8 cellular contexts compared by ENCODE assay signal in genomic region chrX:138775501-138775900, GRCh38.
DNase-seq lines count a peak whose midpoint lies in the region; ATAC-seq and TF ChIP-seq lines count a peak whose summit lies in the region.

No MANE protein-coding gene starts in this region.

- H3K4me1 ChIP-seq in CD4-positive, alpha-beta memory T cell (ENCODE audit: insufficient read depth, low read length) = no peaks in the 10 kb centered on the region

- DNase-seq in Ammon's horn (ENCODE audit: low spot score) (peak; percentile 31), RPMI8226 (peak; percentile 37), glutamatergic neuron (no peak), ecto neural progenitor cell (ENCODE audit: low spot score) (no peak), WTC11 (ENCODE audit: low spot score) (no peak)
- no peak for DNase-seq in activated T-helper 1 cell treated with anti-CD3 and anti-CD28 coated beads, Interleukin-12 subunit alpha, Interleukin-12 subunit beta, Interleukin-2, Interleukin-4 antibody, amounts not matched to agents 30 ng/mL and 10 ng/mL and 1 ng/mL, durations not matched to agents 14 hours and 24 hours and 36 hours (ENCODE audit: low spot score)
- no peak for DNase-seq in CD4-positive, alpha-beta memory T cell

- CTCF ChIA-PET in WTC11 (lab: Charles Lee) = interaction anchor here (0.8 to 1.0 kb wide), 2 partner anchors 212 to 784 kb away, joined by 3 read pairs; no protein-coding TSS in a partner anchor
- CTCF ChIA-PET in CD4-positive, alpha-beta memory T cell (lab: Charles Lee; ENCODE audit: partially characterized antibody) = no interaction called here

- H3K27ac Mint-ChIP-seq in glutamatergic neuron (ENCODE audit: unreplicated experiment) (no peak overlapping the region), WTC11 (no peak overlapping the region)
- H3K27ac Mint-ChIP-seq in activated T-helper 1 cell treated with anti-CD3 and anti-CD28 coated beads, Interleukin-12 subunit alpha, Interleukin-12 subunit beta, Interleukin-2, Interleukin-4 antibody, amounts not matched to agents 30 ng/mL and 10 ng/mL and 1 ng/mL, durations not matched to agents 14 hours and 24 hours and 36 hours = no peak overlapping the region
- H3K27ac Mint-ChIP-seq in CD4-positive, alpha-beta memory T cell = no peak overlapping the region

- H3K4me1 Mint-ChIP-seq in glutamatergic neuron (ENCODE audit: low read depth, unreplicated experiment) = no peaks in the 10 kb centered on the region
- H3K4me1 Mint-ChIP-seq in activated T-helper 1 cell treated with anti-CD3 and anti-CD28 coated beads, Interleukin-12 subunit alpha, Interleukin-12 subunit beta, Interleukin-2, Interleukin-4 antibody, amounts not matched to agents 30 ng/mL and 10 ng/mL and 1 ng/mL, durations not matched to agents 14 hours and 24 hours and 36 hours (ENCODE audit: low read depth) = no peaks in the 10 kb centered on the region
- H3K4me1 Mint-ChIP-seq in WTC11 = peaks cover 12% of the 10 kb centered on the region
- peaks cover 0 to 3% (median 0%) of the 10 kb centered on the region in 4 donors for H3K4me1 Mint-ChIP-seq in CD4-positive, alpha-beta memory T cell

- POLR2A ChIA-PET in WTC11 (lab: Charles Lee) = no interaction called here
- POLR2A ChIA-PET in CD4-positive, alpha-beta memory T cell (lab: Charles Lee; ENCODE audit: partially characterized antibody) = no interaction called here

- intact Hi-C loops in activated T-helper 1 cell treated with anti-CD3 and anti-CD28 coated beads, Interleukin-12 subunit alpha, Interleukin-12 subunit beta, Interleukin-2, Interleukin-4 antibody, amounts not matched to agents 30 ng/mL and 10 ng/mL and 1 ng/mL, durations not matched to agents 14 hours and 24 hours and 36 hours (cut with micrococcal nuclease) = loop anchor here (2.0 to 5.0 kb wide), 3 partner anchors 782 to 1195 kb away; no protein-coding TSS in a partner anchor
- intact Hi-C loops in CD4-positive, alpha-beta memory T cell (cut with micrococcal nuclease) = no loop called here

- H3K9me3 Mint-ChIP-seq in glutamatergic neuron (ENCODE audit: unreplicated experiment) (no peaks in the 10 kb centered on the region), WTC11 (no peaks in the 10 kb centered on the region)
- H3K9me3 Mint-ChIP-seq in activated T-helper 1 cell treated with anti-CD3 and anti-CD28 coated beads, Interleukin-12 subunit alpha, Interleukin-12 subunit beta, Interleukin-2, Interleukin-4 antibody, amounts not matched to agents 30 ng/mL and 10 ng/mL and 1 ng/mL, durations not matched to agents 14 hours and 24 hours and 36 hours = no peaks in the 10 kb centered on the region
- peaks cover 0 to 3% (median 0%) of the 10 kb centered on the region in 8 donors for H3K9me3 Mint-ChIP-seq in CD4-positive, alpha-beta memory T cell

- H3K36me3 Mint-ChIP-seq in glutamatergic neuron (ENCODE audit: unreplicated experiment) = no peaks in the 10 kb centered on the region
- no peaks in the 10 kb centered on the region for H3K36me3 Mint-ChIP-seq in activated T-helper 1 cell treated with anti-CD3 and anti-CD28 coated beads, Interleukin-12 subunit alpha, Interleukin-12 subunit beta, Interleukin-2, Interleukin-4 antibody, amounts not matched to agents 30 ng/mL and 10 ng/mL and 1 ng/mL, durations not matched to agents 14 hours and 24 hours and 36 hours (ENCODE audit: low read depth)
- H3K36me3 Mint-ChIP-seq in WTC11 = no peaks in the 10 kb centered on the region
- H3K36me3 Mint-ChIP-seq in CD4-positive, alpha-beta memory T cell = no peaks in the 10 kb centered on the region

- H3K4me3 ChIP-seq in CD4-positive, alpha-beta memory T cell (ENCODE audit: low read length in 2 of 2) = no peak overlapping the region

- no peak overlapping the region for H3K4me3 Mint-ChIP-seq in glutamatergic neuron (ENCODE audit: unreplicated experiment)
- no peak overlapping the region for H3K4me3 Mint-ChIP-seq in activated T-helper 1 cell treated with anti-CD3 and anti-CD28 coated beads, Interleukin-12 subunit alpha, Interleukin-12 subunit beta, Interleukin-2, Interleukin-4 antibody, amounts not matched to agents 30 ng/mL and 10 ng/mL and 1 ng/mL, durations not matched to agents 14 hours and 24 hours and 36 hours
- H3K4me3 Mint-ChIP-seq in WTC11 = no peak overlapping the region
- no peak overlapping the region for H3K4me3 Mint-ChIP-seq in CD4-positive, alpha-beta memory T cell

- no peaks in the 10 kb centered on the region for H3K27me3 ChIP-seq in CD4-positive, alpha-beta memory T cell (ENCODE audit: insufficient read depth, low read length)

- peak; percentile 55 for TF ChIP-seq CTCF in glutamatergic neuron (IDR thresholded peaks at IDR 0.05; ENCODE audit: partially characterized antibody, unreplicated experiment)
- no peak for TF ChIP-seq CTCF in WTC11 (IDR thresholded peaks at IDR 0.05)

- no peaks in the 10 kb centered on the region for H3K36me3 ChIP-seq in CD4-positive, alpha-beta memory T cell (ENCODE audit: insufficient read depth, low read length)

- peak; percentile 68 for ATAC-seq in GM18870 (IDR thresholded peaks at IDR 0.05; ENCODE audit: unreplicated experiment)
- no peak; the same call in 1 of the 2 replicates for ATAC-seq in WTC11

- no peak overlapping the region for H3K27ac ChIP-seq in CD4-positive, alpha-beta memory T cell (ENCODE audit: low read depth, low read length)

- no peaks in the 10 kb centered on the region for H3K9me3 ChIP-seq in CD4-positive, alpha-beta memory T cell (ENCODE audit: control insufficient read depth in 1 of 2, low read length in 2 of 2)

- H3K27me3 Mint-ChIP-seq in glutamatergic neuron (ENCODE audit: unreplicated experiment) (no peaks in the 10 kb centered on the region), WTC11 (ENCODE audit: low read depth) (no peaks in the 10 kb centered on the region)
- H3K27me3 Mint-ChIP-seq in activated T-helper 1 cell treated with anti-CD3 and anti-CD28 coated beads, Interleukin-12 subunit alpha, Interleukin-12 subunit beta, Interleukin-2, Interleukin-4 antibody, amounts not matched to agents 30 ng/mL and 10 ng/mL and 1 ng/mL, durations not matched to agents 14 hours and 24 hours and 36 hours (ENCODE audit: insufficient read depth) = peaks cover 2% of the 10 kb centered on the region
- H3K27me3 Mint-ChIP-seq in CD4-positive, alpha-beta memory T cell = no peaks in the 10 kb centered on the region

TF ChIP-seq in WTC11, 78 proteins besides CTCF, POLR2A, EP300 and RAD21 (continues in another document):
- TF ChIP-seq, protein P1, sequence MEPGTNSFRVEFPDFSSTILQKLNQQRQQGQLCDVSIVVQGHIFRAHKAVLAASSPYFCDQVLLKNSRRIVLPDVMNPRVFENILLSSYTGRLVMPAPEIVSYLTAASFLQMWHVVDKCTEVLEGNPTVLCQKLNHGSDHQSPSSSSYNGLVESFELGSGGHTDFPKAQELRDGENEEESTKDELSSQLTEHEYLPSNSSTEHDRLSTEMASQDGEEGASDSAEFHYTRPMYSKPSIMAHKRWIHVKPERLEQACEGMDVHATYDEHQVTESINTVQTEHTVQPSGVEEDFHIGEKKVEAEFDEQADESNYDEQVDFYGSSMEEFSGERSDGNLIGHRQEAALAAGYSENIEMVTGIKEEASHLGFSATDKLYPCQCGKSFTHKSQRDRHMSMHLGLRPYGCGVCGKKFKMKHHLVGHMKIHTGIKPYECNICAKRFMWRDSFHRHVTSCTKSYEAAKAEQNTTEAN (CRISPR knock-in tag; IDR thresholded peaks at IDR 0.05) = no peak
- TF ChIP-seq GABPB1 (CRISPR knock-in tag; IDR thresholded peaks at IDR 0.05) (no peak), ZNF219 (CRISPR knock-in tag; IDR thresholded peaks at IDR 0.05; ENCODE audit: borderline replicate concordance) (no peak), TP53 (CRISPR knock-in tag; IDR thresholded peaks at IDR 0.05) (no peak), NFYB (CRISPR knock-in tag; conservative IDR thresholded peaks at IDR 0.05; ENCODE audit: low read depth) (no peak)
- TF ChIP-seq, protein P2, sequence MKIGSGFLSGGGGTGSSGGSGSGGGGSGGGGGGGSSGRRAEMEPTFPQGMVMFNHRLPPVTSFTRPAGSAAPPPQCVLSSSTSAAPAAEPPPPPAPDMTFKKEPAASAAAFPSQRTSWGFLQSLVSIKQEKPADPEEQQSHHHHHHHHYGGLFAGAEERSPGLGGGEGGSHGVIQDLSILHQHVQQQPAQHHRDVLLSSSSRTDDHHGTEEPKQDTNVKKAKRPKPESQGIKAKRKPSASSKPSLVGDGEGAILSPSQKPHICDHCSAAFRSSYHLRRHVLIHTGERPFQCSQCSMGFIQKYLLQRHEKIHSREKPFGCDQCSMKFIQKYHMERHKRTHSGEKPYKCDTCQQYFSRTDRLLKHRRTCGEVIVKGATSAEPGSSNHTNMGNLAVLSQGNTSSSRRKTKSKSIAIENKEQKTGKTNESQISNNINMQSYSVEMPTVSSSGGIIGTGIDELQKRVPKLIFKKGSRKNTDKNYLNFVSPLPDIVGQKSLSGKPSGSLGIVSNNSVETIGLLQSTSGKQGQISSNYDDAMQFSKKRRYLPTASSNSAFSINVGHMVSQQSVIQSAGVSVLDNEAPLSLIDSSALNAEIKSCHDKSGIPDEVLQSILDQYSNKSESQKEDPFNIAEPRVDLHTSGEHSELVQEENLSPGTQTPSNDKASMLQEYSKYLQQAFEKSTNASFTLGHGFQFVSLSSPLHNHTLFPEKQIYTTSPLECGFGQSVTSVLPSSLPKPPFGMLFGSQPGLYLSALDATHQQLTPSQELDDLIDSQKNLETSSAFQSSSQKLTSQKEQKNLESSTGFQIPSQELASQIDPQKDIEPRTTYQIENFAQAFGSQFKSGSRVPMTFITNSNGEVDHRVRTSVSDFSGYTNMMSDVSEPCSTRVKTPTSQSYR (CRISPR knock-in tag; IDR thresholded peaks at IDR 0.05) = no peak

Comparison
In these comparisons a context has a peak if more than half of its experiments do, and no peak if none do; other contexts are left out.
1. DNase-seq: peak in Ammon's horn (single experiment) and RPMI8226 (single experiment); none in glutamatergic neuron (single experiment), ecto neural progenitor cell (single experiment), activated T-helper 1 cell treated with anti-CD3 and anti-CD28 coated beads, Interleukin-12 subunit alpha, Interleukin-12 subunit beta, Interleukin-2, Interleukin-4 antibody, amounts not matched to agents 30 ng/mL and 10 ng/mL and 1 ng/mL, durations not matched to agents 14 hours and 24 hours and 36 hours (single experiment), WTC11 (single experiment) and CD4-positive, alpha-beta memory T cell (0 of 5).